ENCODE assay signal across 8 cellular contexts in the genomic region with DNA sequence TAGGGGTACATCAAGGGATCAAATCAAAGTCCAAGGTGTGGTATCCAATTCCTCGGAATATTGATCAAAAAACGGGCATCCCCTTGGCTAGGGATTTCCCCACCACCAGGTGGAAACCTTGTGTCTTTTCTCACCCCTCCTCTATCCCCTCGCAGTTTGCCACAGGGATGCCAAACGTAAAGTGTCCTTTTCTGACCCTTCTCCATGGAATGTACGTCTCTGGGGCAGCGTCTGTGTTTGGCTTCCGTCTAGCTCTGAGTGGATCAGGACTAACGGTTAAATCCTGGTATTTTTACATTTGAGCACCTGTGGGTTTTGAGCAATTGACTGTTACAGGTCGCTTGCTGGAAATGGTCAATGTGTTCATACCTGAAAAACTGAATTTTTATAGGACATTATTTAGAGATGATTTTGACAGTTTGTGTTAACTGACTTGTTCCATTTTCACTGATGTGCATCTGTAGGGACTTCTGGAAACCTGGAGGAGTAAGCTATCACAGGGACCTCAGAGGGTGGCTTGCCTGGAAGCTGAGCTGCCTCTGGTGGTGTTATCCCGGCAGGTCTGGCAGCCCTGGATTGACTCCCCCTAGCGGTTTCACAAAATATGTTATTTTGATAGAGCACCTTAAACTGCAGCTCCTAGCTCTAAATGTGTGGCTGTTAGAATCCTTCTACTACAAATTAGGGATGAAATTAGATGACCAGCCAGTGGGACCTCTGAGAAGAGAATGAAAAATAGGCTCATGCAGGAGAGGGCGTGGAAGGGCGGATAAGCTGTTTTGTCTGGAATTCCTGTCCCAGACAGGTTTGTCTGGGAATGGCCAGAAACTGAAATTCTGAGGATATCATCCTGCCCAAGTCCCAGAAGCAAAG.
DNase-seq lines count a peak whose midpoint lies in the region; ATAC-seq, FAIRE-seq and TF ChIP-seq lines count a peak whose summit lies in the region.

No MANE protein-coding gene starts in this region.

- DNase-seq in DMS153 treated with DMSO at 0.1 percent for 48 hours (lab: John Stamatoyannopoulos, UW; ENCODE audit: unreplicated experiment) (peak; percentile 81), HTR-8/SVneo (ENCODE audit: insufficient read length, low spot score) (peak; percentile 76), NOMO-1 (lab: John Stamatoyannopoulos, UW; ENCODE audit: unreplicated experiment in 2 of 2) (peak; percentile 74 to 78), fibroblast of gingiva (ENCODE audit: low read depth) (peak; percentile 61), nephron progenitor cell (peak; percentile 62)
- no peak for DNase-seq in activated T-cell treated with anti-CD3 and anti-CD28 coated beads, Interleukin-2, amount 50 U/mL, for 24 hours

- no peaks in the 10 kb centered on the region for H3K36me3 Mint-ChIP-seq in activated T-cell treated with anti-CD3 and anti-CD28 coated beads, Interleukin-2, amount 50 U/mL, for 24 hours (ENCODE audit: low read depth)
- peaks cover 4% of the 10 kb centered on the region for H3K36me3 Mint-ChIP-seq in nephron progenitor cell (ENCODE audit: low read depth)

- H3K27ac Mint-ChIP-seq in activated T-cell treated with anti-CD3 and anti-CD28 coated beads, Interleukin-2, amount 50 U/mL, for 24 hours: peak overlapping the region; percentile 92
- peak overlapping the region; percentile 54 for H3K27ac Mint-ChIP-seq in nephron progenitor cell

- H3K9me3 Mint-ChIP-seq in activated T-cell treated with anti-CD3 and anti-CD28 coated beads, Interleukin-2, amount 50 U/mL, for 24 hours: no peaks in the 10 kb centered on the region
- H3K9me3 Mint-ChIP-seq in nephron progenitor cell: peaks cover 4% of the 10 kb centered on the region

- ATAC-seq in GM21423 (IDR thresholded peaks at IDR 0.05; ENCODE audit: unreplicated experiment) (peak; percentile 75), GM19328 (IDR thresholded peaks at IDR 0.05; ENCODE audit: unreplicated experiment) (no peak)

- no peak for FAIRE-seq in HTR-8/SVneo (lab: Jason Lieb, UNC)

- peaks cover 30% of the 10 kb centered on the region for H3K4me1 Mint-ChIP-seq in activated T-cell treated with anti-CD3 and anti-CD28 coated beads, Interleukin-2, amount 50 U/mL, for 24 hours (ENCODE audit: low read depth)
- H3K4me1 Mint-ChIP-seq in nephron progenitor cell: peaks cover 76% of the 10 kb centered on the region

- H3K4me3 Mint-ChIP-seq in activated T-cell treated with anti-CD3 and anti-CD28 coated beads, Interleukin-2, amount 50 U/mL, for 24 hours: peak overlapping the region; percentile 55
- peak overlapping the region; percentile 14 for H3K4me3 Mint-ChIP-seq in nephron progenitor cell

- peak; percentile 75 for TF ChIP-seq CTCF in nephron progenitor cell (IDR thresholded peaks at IDR 0.05)

- H3K27me3 Mint-ChIP-seq in activated T-cell treated with anti-CD3 and anti-CD28 coated beads, Interleukin-2, amount 50 U/mL, for 24 hours: peaks cover 3% of the 10 kb centered on the region
- peaks cover 4% of the 10 kb centered on the region for H3K27me3 Mint-ChIP-seq in nephron progenitor cell (ENCODE audit: low read depth, poor library complexity)
